In genomic region chr6:49647470-49647869, GRCh38 we compare ENCODE assay signal across 38 cellular contexts. TPM values are rescaled to one million over a fixed set of nuclear protein-coding genes. Genes with fewer than 3 reads are reported as not detected.
"Had no signal": no experiment of that assay in that cellular context is flagged by ENCODE, and none has a peak within 500 bp of the region (broad histone marks: within the 10 kb centered on the region; RNA-seq: fewer than 3 reads in every experiment).

No MANE protein-coding gene starts in this region.

- H3K4me3 ChIP-seq: MG63 had no signal

- H3K36me3 ChIP-seq: MG63 had no signal

- DNase-seq: Karpas-422, Kasumi-1, MG63, MM.1S, MV-4-11, NCI-H1048, NCI-H1092, NCI-H1092 treated with DMSO at 0.1 percent for 48 hours, NCI-H1105, NCI-H1105 treated with DMSO at 0.1 percent for 48 hours, NCI-H1417, NCI-H1417 treated with DMSO at 0.1 percent for 48 hours, NCI-H1436, NCI-H1436 treated with DMSO at 0.1 percent for 48 hours, NCI-H146, NCI-H1694, NCI-H1694 treated with DMSO at 0.1 percent for 48 hours, NCI-H187, NCI-H187 treated with DMSO at 0.1 percent for 48 hours, NCI-H1930, NCI-H2029, NCI-H2029 treated with DMSO at 0.1 percent for 48 hours, NCI-H2081, NCI-H2081 treated with DMSO at 0.1 percent for 48 hours, NCI-H2107, NCI-H2171, NCI-H2171 treated with DMSO at 0.1 percent for 48 hours, NCI-H2227 treated with DMSO at 0.1 percent for 48 hours, NCI-H226, NCI-H345, NCI-H446, NCI-H446 treated with DMSO at 0.1 percent for 48 hours, NCI-H510A, NCI-H510A treated with DMSO at 0.1 percent for 48 hours had no signal

- H3K27me3 ChIP-seq: MG63 had no signal

- H3K9me3 ChIP-seq: MG63 had no signal

RNA-seq across cellular contexts. Expression of gene RHAG, which starts 10.8 kb away (rescaled TPM):
- total RNA-seq: LHCN-M2, M059J, MCF 10A, NCI-H460 had no signal
